In genomic region chr6:17971128-17972073, GRCh38 we compare ENCODE assay signal across 9 cellular contexts. TPM values are rescaled to one million over a fixed set of nuclear protein-coding genes. Genes with fewer than 3 reads are reported as not detected.
DNase-seq lines count a peak whose midpoint lies in the region; TF ChIP-seq lines count a peak whose summit lies in the region.
"Had no signal": no experiment of that assay in that cellular context is flagged by ENCODE, and none has a peak within 500 bp of the region (broad histone marks: within the 10 kb centered on the region; RNA-seq: fewer than 3 reads in every experiment).

No MANE protein-coding gene starts in this region.

- peaks cover 9% of the 10 kb centered on the region for H3K36me3 Mint-ChIP-seq in endodermal cell (ENCODE audit: low read depth)

- no peak overlapping the region for H3K4me3 Mint-ChIP-seq in endodermal cell

- H3K9me2 ChIP-seq in MM.1S (replicated peaks; ENCODE audit: insufficient read depth, low read length): no peaks in the 10 kb centered on the region

- H3K36me3 ChIP-seq in endodermal cell (ENCODE audit: control insufficient read depth, insufficient read depth, low read length) (peaks cover 7% of the 10 kb centered on the region), mesodermal cell (ENCODE audit: control insufficient read depth, insufficient read depth, low read length) (no peaks in the 10 kb centered on the region), MM.1S (replicated peaks; ENCODE audit: insufficient read depth, low read length) (no peaks in the 10 kb centered on the region)

- 96 to 100% methylated on average over 2 to 7 of the region's 7 CpGs for WGBS in endodermal cell (ENCODE audit: insufficient coverage in 1 of 2, insufficient read length in 1 of 2), 2 experiments
- 100% methylated on average over 1 of the region's 7 CpGs; no CpG with 5 or more reads in 1 of the 2 experiments for WGBS in mesodermal cell (ENCODE audit: insufficient coverage in 2 of 2), 2 experiments

- no peak overlapping the region for H2AFZ ChIP-seq in MM.1S (ENCODE audit: low read length)

- H3F3A ChIP-seq in MM.1S (ENCODE audit: insufficient read depth, low read length): no peaks in the 10 kb centered on the region

- H3K4me1 ChIP-seq in endodermal cell (ENCODE audit: control insufficient read depth, insufficient read depth, low read length) (peaks cover 21% of the 10 kb centered on the region), mesodermal cell (ENCODE audit: control insufficient read depth, insufficient read depth, low read length, poor library complexity, severe bottlenecking) (peaks cover 26% of the 10 kb centered on the region), MM.1S (ENCODE audit: low read length) (no peaks in the 10 kb centered on the region)

- no peaks in the 10 kb centered on the region for H3K27me3 ChIP-seq in endodermal cell (ENCODE audit: control insufficient read depth, insufficient read depth, low read length, poor library complexity, severe bottlenecking)
- no peaks in the 10 kb centered on the region for H3K27me3 ChIP-seq in MM.1S (replicated peaks; ENCODE audit: insufficient read depth, low read length)

- peak overlapping the region; percentile 32 for H3K4me3 ChIP-seq in endodermal cell (ENCODE audit: low read length)
- no peak overlapping the region for H3K4me3 ChIP-seq in mesodermal cell (ENCODE audit: extremely low read depth, insufficient read depth, low read length, poor library complexity, severe bottlenecking)
- no peak overlapping the region for H3K4me3 ChIP-seq in MM.1S (ENCODE audit: low read length)

- no peak for TF ChIP-seq CTCF in endodermal cell (conservative IDR thresholded peaks at IDR 0.05)
- TF ChIP-seq CTCF in MM.1S (IDR thresholded peaks at IDR 0.05; ENCODE audit: low read length): no peak

- no peaks in the 10 kb centered on the region for H3K79me2 ChIP-seq in MM.1S (ENCODE audit: low read length)

- no peak overlapping the region for H3K4me2 ChIP-seq in MM.1S (ENCODE audit: low read depth, low read length)

- peaks cover 8% of the 10 kb centered on the region for H3K9me3 Mint-ChIP-seq in endodermal cell

- DNase-seq in Caki2 (ENCODE audit: low read depth): peak; percentile 39
- DNase-seq in RKO (ENCODE audit: low spot score): peak; percentile 60
- no peak for DNase-seq in endodermal cell
- no peak for DNase-seq in LoVo (ENCODE audit: low spot score)
- no peak for DNase-seq in D341Med (ENCODE audit: low spot score)
- DNase-seq in MM.1S: no peak
- DNase-seq in activated effector memory CD4-positive, alpha-beta T cell treated with Interleukin-2 at 50 U/mL for 16 hours: no peak
- DNase-seq: MV-4-11 had no signal

- H3K9ac ChIP-seq in endodermal cell (ENCODE audit: extremely low read depth, low read length, poor library complexity, severe bottlenecking) (no peak overlapping the region), MM.1S (ENCODE audit: low read length) (no peak overlapping the region)

- no peak overlapping the region for H3K27ac ChIP-seq in endodermal cell (ENCODE audit: low read depth, low read length)
- peak overlapping the region; percentile 81 for H3K27ac ChIP-seq in mesodermal cell (ENCODE audit: low read depth, low read length, severe bottlenecking)
- no peak overlapping the region for H3K27ac ChIP-seq in MM.1S (ENCODE audit: low read length)

- no peaks in the 10 kb centered on the region for H4K20me1 ChIP-seq in MM.1S (ENCODE audit: insufficient read depth, low read length)

- H3K9me3 ChIP-seq in endodermal cell (ENCODE audit: control insufficient read depth, low read length): no peaks in the 10 kb centered on the region
- H3K9me3 ChIP-seq in mesodermal cell (ENCODE audit: control insufficient read depth, low read length): no peaks in the 10 kb centered on the region
- H3K9me3 ChIP-seq in MM.1S (replicated peaks; ENCODE audit: insufficient read depth, low read length): no peaks in the 10 kb centered on the region

- H3K27me3 Mint-ChIP-seq in endodermal cell (ENCODE audit: insufficient read depth): no peaks in the 10 kb centered on the region

- in situ Hi-C loops in Caki2 (cut with HindIII; ENCODE audit: low pct_unique_long_range_greater_than_20kb, low sequenced_read_pairs): no loop called here

- H3K4me1 Mint-ChIP-seq in endodermal cell: peaks cover 41% of the 10 kb centered on the region

- no peak overlapping the region for H3K27ac Mint-ChIP-seq in endodermal cell

RNA-seq across cellular contexts. Expression of gene KIF13A, which starts 16.0 kb away (rescaled TPM):
- 23.7 and 26.4 TPM in 2 replicates for total RNA-seq in Caki2 (2014; rRNA removed; shearing (Covaris generic); ENCODE audit: low replicate concordance)
- 10 to 100 TPM; 35.3 to 45.0 TPM for total RNA-seq in endodermal cell
- polyA plus RNA-seq in endodermal cell (2013, experiment 1 of 2): 21.9 TPM
- 20.0 TPM for polyA plus RNA-seq in endodermal cell (2013, experiment 2 of 2)
- 21.4 TPM for polyA plus RNA-seq in mesodermal cell (2013, experiment 1 of 2)
- 21.8 TPM for polyA plus RNA-seq in mesodermal cell (2013, experiment 2 of 2)

Comparison
In these comparisons a context has a peak if more than half of its experiments do, and no peak if none do; other contexts are left out.
1. DNase-seq: peak in Caki2 (single experiment) and RKO (single experiment); none in endodermal cell (single experiment), LoVo (single experiment), D341Med (single experiment), MM.1S (single experiment) and activated effector memory CD4-positive, alpha-beta T cell treated with Interleukin-2 at 50 U/mL for 16 hours (single experiment).